ENCODE assay signal across 8 cellular contexts in genomic region chr16:3046506-3047386, GRCh38. TPM values are rescaled to one million over a fixed set of nuclear protein-coding genes. Genes with fewer than 3 reads are reported as not detected.
DNase-seq lines count a peak whose midpoint lies in the region; ATAC-seq and TF ChIP-seq lines count a peak whose summit lies in the region.

MMP25 (plus strand) TSS chr16:3046561; CDS start chr16:3046918, 357 bp downstream.

- peak within 1 kb of the TSS; percentile 81 for H3K18ac ChIP-seq in mesendoderm (ENCODE audit: low read length)

- no peak within 1 kb of the TSS for H2BK5ac ChIP-seq in mesendoderm (ENCODE audit: low read length)

- no peaks in the 10 kb centered on the region for H3K79me1 ChIP-seq in mesendoderm (ENCODE audit: low read length)

- no peak within 1 kb of the TSS for H2AK5ac ChIP-seq in mesendoderm (ENCODE audit: low read length)

- H3K27me3 ChIP-seq in breast epithelium: peaks cover 5 to 50% of the 10 kb centered on the region in 2 donors
- peaks cover 4% of the 10 kb centered on the region for H3K27me3 ChIP-seq in mesendoderm (ENCODE audit: insufficient read depth, low read length, poor library complexity)

- peak within 1 kb of the TSS; percentile 76 for H2BK120ac ChIP-seq in mesendoderm (ENCODE audit: low read depth, low read length)

- DNase-seq in Right ventricle myocardium superior (no peak), left ventricle myocardium superior (no peak), breast epithelium (ENCODE audit: low spot score in 2 of 2) (no peak), mesendoderm (no peak), GM19240 (ENCODE audit: insufficient read length, low spot score) (no peak), NCI-H69 (lab: John Stamatoyannopoulos, UW) (no peak), Kasumi-1 (lab: John Stamatoyannopoulos, UW) (no peak), substantia nigra (lab: John Stamatoyannopoulos, UW) (no peak)

- no peak for TF ChIP-seq CTCF in breast epithelium (IDR thresholded peaks at IDR 0.05)

- intact Hi-C loops in Right ventricle myocardium superior (cut with DNase I) (no loop called here), left ventricle myocardium superior (cut with micrococcal nuclease) (no loop called here), breast epithelium (cut with DNase I; ENCODE audit: low total_unique reads) (no loop called here)

- H3K4ac ChIP-seq in mesendoderm (ENCODE audit: low read depth, low read length): peak within 1 kb of the TSS; percentile 83

- H3K4me3 ChIP-seq in breast epithelium (peak within 1 kb of the TSS; percentile 39 to 68 (median 50)), mesendoderm (ENCODE audit: low read length) (peak within 1 kb of the TSS; percentile 43)

- peak within 1 kb of the TSS; percentile 87 for H3K56ac ChIP-seq in mesendoderm (ENCODE audit: low read length)

- H4K8ac ChIP-seq in mesendoderm (ENCODE audit: low read depth, low read length): no peak within 1 kb of the TSS

- H3K36me3 ChIP-seq in breast epithelium (no peaks in the 10 kb centered on the region), mesendoderm (ENCODE audit: control insufficient read depth, insufficient read depth, low read length) (no peaks in the 10 kb centered on the region)

- no peak within 1 kb of the TSS for H4K5ac ChIP-seq in mesendoderm (ENCODE audit: low read length)

- H3K27ac ChIP-seq in breast epithelium: no peak within 1 kb of the TSS
- H3K27ac ChIP-seq in mesendoderm (ENCODE audit: low read depth, low read length): peak within 1 kb of the TSS; percentile 20
- no peak within 1 kb of the TSS for H3K27ac ChIP-seq in substantia nigra (ENCODE audit: low read depth, low read length, poor library complexity, severe bottlenecking)

- TF ChIP-seq POLR2A in breast epithelium (IDR thresholded peaks at IDR 0.05): no peak

- no CpG with 5 or more reads among the region's 75 CpGs for WGBS in mesendoderm (ENCODE audit: extremely low coverage, insufficient coverage, low lambda C conversion rate)

- no peak within 1 kb of the TSS for H2BK15ac ChIP-seq in mesendoderm (replicated peaks; ENCODE audit: low read depth)

- no peaks in the 10 kb centered on the region for H3K79me2 ChIP-seq in mesendoderm (ENCODE audit: control insufficient read depth, insufficient read depth, low read length)

- ATAC-seq in Right ventricle myocardium superior (ENCODE audit: poor library complexity): peak; percentile 14
- no peak for ATAC-seq in left ventricle myocardium superior

- no peaks in the 10 kb centered on the region for H3K9me3 ChIP-seq in breast epithelium

- H3K23ac ChIP-seq in mesendoderm (ENCODE audit: low read length): peak within 1 kb of the TSS; percentile 1

- peak within 1 kb of the TSS; percentile 74 for H3K9ac ChIP-seq in mesendoderm (ENCODE audit: low read length)

- H3K4me2 ChIP-seq in mesendoderm (ENCODE audit: low read length): peak within 1 kb of the TSS; percentile 81

- H3K4me1 ChIP-seq in breast epithelium (peaks cover 6 to 7% of the 10 kb centered on the region in 2 donors), mesendoderm (ENCODE audit: control insufficient read depth, low read depth, low read length) (no peaks in the 10 kb centered on the region)

RNA-seq across cellular contexts. Expression of gene MMP25, which starts in this region (rescaled TPM):
- total RNA-seq in Right ventricle myocardium superior (1.3 TPM), left ventricle myocardium superior (2.8 TPM), breast epithelium (1 to 10 TPM in 1 of 3 donors, under 1 TPM in 2; 0.59 to 1.1 (median 0.98) TPM)
- 8.0 TPM for polyA plus RNA-seq in mesendoderm (2013, experiment 1 of 2)
- 8.0 TPM for polyA plus RNA-seq in mesendoderm (2013, experiment 2 of 2)
